In the genomic region with DNA sequence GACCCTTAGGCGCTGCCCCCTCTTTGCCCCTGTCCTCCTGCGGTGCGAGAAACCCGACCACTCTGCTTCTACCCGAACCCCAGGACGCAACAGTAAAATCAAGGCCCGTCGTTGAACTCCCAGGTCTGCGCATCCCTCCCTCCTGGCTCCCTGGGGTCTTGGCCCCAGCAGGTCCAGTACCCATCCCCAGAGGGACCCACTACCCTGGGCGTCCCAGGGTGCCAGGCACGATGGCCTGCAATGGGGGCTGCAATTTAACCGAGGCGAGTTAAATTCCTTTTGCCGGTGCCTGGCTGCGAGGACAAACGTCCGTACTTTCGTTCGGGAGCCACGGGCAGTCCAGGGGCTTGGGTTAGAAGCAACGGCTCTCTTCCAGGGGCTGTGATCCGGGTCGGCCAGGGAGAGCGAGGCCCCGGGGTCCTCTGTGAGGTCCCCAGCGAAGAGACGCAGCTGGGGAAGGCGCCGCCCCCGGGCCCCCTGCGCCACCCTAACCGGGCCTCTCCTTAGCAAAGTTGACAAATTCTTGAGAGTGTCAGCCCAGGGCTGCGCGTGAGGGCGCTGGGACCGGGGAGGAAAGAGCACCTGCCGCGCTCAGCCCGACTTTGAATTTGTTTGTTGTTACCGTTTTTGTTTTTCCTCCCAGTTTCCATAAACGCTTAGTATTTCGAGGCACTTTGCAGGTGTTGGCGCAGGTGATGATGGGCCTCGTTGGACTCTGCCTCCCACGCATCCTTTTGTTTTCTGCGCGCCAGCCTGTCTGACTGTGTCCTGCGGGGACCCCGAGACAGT, we compare ENCODE assay signal across 15 cellular contexts. TPM values are rescaled to one million over a fixed set of nuclear protein-coding genes. Genes with fewer than 3 reads are reported as not detected.
A peak's percentile ranks its signal among the peaks of the same experiment; 100 is the strongest.
DNase-seq lines count a peak whose midpoint lies in the region; ATAC-seq and TF ChIP-seq lines count a peak whose summit lies in the region.
"Had no signal": no experiment of that assay in that cellular context is flagged by ENCODE, and none has a peak within 500 bp of the region (broad histone marks: within the 10 kb centered on the region; RNA-seq: fewer than 3 reads in every experiment).

No MANE protein-coding gene starts in this region.

- CTCF ChIA-PET in GM10248 (lab: Yijun Ruan, JAX): interaction anchor here (1.1 to 1.5 kb wide), 2 partner anchors 153 to 412 kb away, joined by 3 read pairs; no protein-coding TSS in a partner anchor
- CTCF ChIA-PET in WTC11 (lab: Charles Lee): interaction anchor here (0.8 to 1.9 kb wide), 10 partner anchors 9 to 444 kb away, joined by 3 to 24 read pairs (median 4); partner anchors contain the start of gene IL20RA

- ATAC-seq in WTC11 (peak; percentile 8), GM19467 (IDR thresholded peaks at IDR 0.05; ENCODE audit: unreplicated experiment) (no peak)

- no peak overlapping the region for H3K9ac ChIP-seq in endodermal cell (ENCODE audit: extremely low read depth, low read length, poor library complexity, severe bottlenecking)

- H3K36me3 Mint-ChIP-seq in WTC11: no peaks in the 10 kb centered on the region
- no peaks in the 10 kb centered on the region for H3K36me3 Mint-ChIP-seq in endodermal cell (ENCODE audit: low read depth)
- H3K36me3 Mint-ChIP-seq in endothelial cell (ENCODE audit: low read depth, unreplicated experiment): no peaks in the 10 kb centered on the region

- H3K36me3 ChIP-seq in endodermal cell (ENCODE audit: control insufficient read depth, insufficient read depth, low read length): no peaks in the 10 kb centered on the region

- no peak overlapping the region for H3K27ac ChIP-seq in endodermal cell (ENCODE audit: low read depth, low read length)

- H3K9me3 ChIP-seq in endodermal cell (ENCODE audit: control insufficient read depth, low read length): no peaks in the 10 kb centered on the region

- H3K27me3 Mint-ChIP-seq in WTC11 (ENCODE audit: low read depth) (peaks cover 95% of the 10 kb centered on the region), endodermal cell (ENCODE audit: insufficient read depth) (peaks cover 99% of the 10 kb centered on the region), endothelial cell (ENCODE audit: unreplicated experiment) (peaks cover 27% of the 10 kb centered on the region)

- peak; percentile 37 for DNase-seq in GM10248 (ENCODE audit: extremely low spot score)
- peak; percentile 35 for DNase-seq in WTC11 (ENCODE audit: low spot score)
- DNase-seq in endodermal cell: peak; percentile 79
- peak; percentile 76 for DNase-seq in retina
- DNase-seq in NCI-H146 treated with DMSO at 0.1 percent for 48 hours (lab: John Stamatoyannopoulos, UW; ENCODE audit: unreplicated experiment): no peak
- no peak for DNase-seq in NCI-H2107 (lab: John Stamatoyannopoulos, UW)
- no peak for DNase-seq in endothelial cell (ENCODE audit: low spot score)
- DNase-seq: amniotic stem cell, GDM1, NCI-H524 had no signal

- H3K4me3 ChIP-seq in endodermal cell (ENCODE audit: low read length): peak overlapping the region; percentile 67

- peaks cover 7% of the 10 kb centered on the region for H3K4me1 ChIP-seq in endodermal cell (ENCODE audit: control insufficient read depth, insufficient read depth, low read length)

- peaks cover 58% of the 10 kb centered on the region for H3K4me1 Mint-ChIP-seq in WTC11
- peaks cover 36% of the 10 kb centered on the region for H3K4me1 Mint-ChIP-seq in endodermal cell
- H3K4me1 Mint-ChIP-seq in endothelial cell (ENCODE audit: unreplicated experiment): peaks cover 24% of the 10 kb centered on the region

- peaks cover 100% of the 10 kb centered on the region for H3K27me3 ChIP-seq in endodermal cell (ENCODE audit: control insufficient read depth, insufficient read depth, low read length, poor library complexity, severe bottlenecking)

- H3K27ac Mint-ChIP-seq in WTC11: no peak overlapping the region
- H3K27ac Mint-ChIP-seq in endodermal cell: no peak overlapping the region
- no peak overlapping the region for H3K27ac Mint-ChIP-seq in endothelial cell (ENCODE audit: unreplicated experiment)

- POLR2A ChIA-PET in GM10248 (lab: Yijun Ruan, JAX) (no interaction called here), WTC11 (lab: Charles Lee) (interaction anchor here (0.5 to 1.5 kb wide), 3 partner anchors 9 to 210 kb away, joined by 3 to 4 read pairs (median 4); no protein-coding TSS in a partner anchor)

- 2% methylated on average over 32 to 49 of the region's 49 CpGs for WGBS in endodermal cell (ENCODE audit: insufficient coverage in 1 of 2, insufficient read length in 1 of 2), 2 experiments

- H3K9me3 Mint-ChIP-seq in WTC11 (no peaks in the 10 kb centered on the region), endodermal cell (no peaks in the 10 kb centered on the region), endothelial cell (ENCODE audit: unreplicated experiment) (no peaks in the 10 kb centered on the region)

- TF ChIP-seq CTCF in GM10248 (IDR thresholded peaks at IDR 0.05; ENCODE audit: control extremely low read depth, extremely low read depth, low read depth, missing control alignments) (no peak), WTC11 (IDR thresholded peaks at IDR 0.05) (no peak), endodermal cell (conservative IDR thresholded peaks at IDR 0.05) (no peak), endothelial cell (IDR thresholded peaks at IDR 0.05; ENCODE audit: unreplicated experiment) (no peak)

- H3K4me3 Mint-ChIP-seq in WTC11 (peak overlapping the region; percentile 84), endodermal cell (peak overlapping the region; percentile 51), endothelial cell (ENCODE audit: unreplicated experiment) (no peak overlapping the region)

TF ChIP-seq in WTC11, 78 proteins besides CTCF, POLR2A, EP300 and RAD21:
- TF ChIP-seq FOXP1 (CRISPR knock-in tag; IDR thresholded peaks at IDR 0.05; ENCODE audit: borderline replicate concordance): no peak
- TF ChIP-seq ZNF671 (CRISPR knock-in tag; IDR thresholded peaks at IDR 0.05): no peak
- TF ChIP-seq FOXP4 (CRISPR knock-in tag; IDR thresholded peaks at IDR 0.05): 0 out of 2 replicates have a peak, but pooled peaks have one; percentile 16
- TF ChIP-seq SMAD4 (CRISPR knock-in tag; IDR thresholded peaks at IDR 0.05): 0 out of 2 replicates have a peak, but pooled peaks have one; percentile 44
- no peak for TF ChIP-seq FOXK1 (CRISPR knock-in tag; IDR thresholded peaks at IDR 0.05)
- TF ChIP-seq ETV6 (CRISPR knock-in tag; IDR thresholded peaks at IDR 0.05): peak; percentile 31; the same call in 1 of the 2 replicates
TF ChIP-seq in WTC11: peak in this region for 3.

RNA-seq across cellular contexts. Expression of gene OLIG3, which starts 6.1 kb away (rescaled TPM):
- total RNA-seq in WTC11 (2021): 1.8 to 5.4 TPM (median 2.2 TPM) in 3 replicates
- total RNA-seq in endodermal cell: not detected
- polyA plus RNA-seq in endodermal cell (2013, experiment 1 of 2): 42.2 TPM
- 31.6 TPM for polyA plus RNA-seq in endodermal cell (2013, experiment 2 of 2)
- total RNA-seq in endothelial cell (ENCODE audit: unreplicated experiment): not detected
- total RNA-seq: fibroblast of lung, LHCN-M2, mesenteric fat pad, skeletal muscle tissue had no signal
- polyA plus RNA-seq: fibroblast of lung had no signal

Comparison
In these comparisons a context has a peak if more than half of its experiments do, and no peak if none do; other contexts are left out.
1. DNase-seq: peak in GM10248 (single experiment), WTC11 (single experiment), endodermal cell (single experiment) and retina (single experiment); none in NCI-H146 treated with DMSO at 0.1 percent for 48 hours (single experiment), NCI-H2107 (single experiment) and endothelial cell (single experiment).